In genomic region chr2:25453199-25453903, GRCh38 we compare ENCODE assay signal across 8 cellular contexts.
DNase-seq lines count a peak whose midpoint lies in the region; ATAC-seq lines count a peak whose summit lies in the region.

No MANE protein-coding gene starts in this region.

- peak overlapping the region; percentile 15 for H3K4me3 Mint-ChIP-seq in activated naive CD4-positive, alpha-beta T cell treated with anti-CD3 and anti-CD28 coated beads, Interleukin-2, amount 10 ng/mL, durations not matched to agents 7 days and 5 days

- H3K4me1 Mint-ChIP-seq in activated naive CD4-positive, alpha-beta T cell treated with anti-CD3 and anti-CD28 coated beads, Interleukin-2, amount 10 ng/mL, durations not matched to agents 7 days and 5 days: peaks cover 30% of the 10 kb centered on the region

- ATAC-seq in HG03060 (IDR thresholded peaks at IDR 0.05; ENCODE audit: low read depth, unreplicated experiment): peak; percentile 78
- ATAC-seq in stimulated activated naive CD8-positive, alpha-beta T cell treated with anti-CD3 and anti-CD28 coated beads, Interleukin-15, Interleukin-2, amounts not matched to agents 100 U/mL and 50 U/mL, for 24 hours: peak; percentile 90
- no peak for ATAC-seq in esophagus mucosa

- peak overlapping the region; percentile 95 for H3K27ac Mint-ChIP-seq in activated naive CD4-positive, alpha-beta T cell treated with anti-CD3 and anti-CD28 coated beads, Interleukin-2, amount 10 ng/mL, durations not matched to agents 7 days and 5 days

- H3K36me3 Mint-ChIP-seq in activated naive CD4-positive, alpha-beta T cell treated with anti-CD3 and anti-CD28 coated beads, Interleukin-2, amount 10 ng/mL, durations not matched to agents 7 days and 5 days: peaks cover 18% of the 10 kb centered on the region

- H3K9me3 Mint-ChIP-seq in activated naive CD4-positive, alpha-beta T cell treated with anti-CD3 and anti-CD28 coated beads, Interleukin-2, amount 10 ng/mL, durations not matched to agents 7 days and 5 days: no peaks in the 10 kb centered on the region

- CTCF ChIA-PET in activated naive CD4-positive, alpha-beta T cell treated with anti-CD3 and anti-CD28 coated beads, Interleukin-2, amount 10 ng/mL, durations not matched to agents 7 days and 5 days (lab: Charles Lee): interaction anchor here (0.6 to 2.4 kb wide), 7 partner anchors 64 to 177 kb away, joined by 3 to 10 read pairs (median 4); no protein-coding TSS in a partner anchor

- DNase-seq in activated T-cell treated with anti-CD3 and anti-CD28 coated beads for 48 hours (ENCODE audit: low read depth) (peak; percentile 6), NK-92 (lab: John Stamatoyannopoulos, UW; ENCODE audit: unreplicated experiment) (no peak), NCI-H187 (lab: John Stamatoyannopoulos, UW) (no peak)
- DNase-seq in activated T-cell treated with anti-CD3 and anti-CD28 coated beads, Interleukin-2, amount 50 U/mL, for 1 hour: no peak
- DNase-seq in activated naive CD4-positive, alpha-beta T cell treated with anti-CD3 and anti-CD28 coated beads, Interleukin-2, amount 10 ng/mL, durations not matched to agents 7 days and 5 days: peak; percentile 39
- peak; percentile 35 for DNase-seq in stimulated activated naive CD8-positive, alpha-beta T cell treated with anti-CD3 and anti-CD28 coated beads, Interleukin-15, Interleukin-2, amounts not matched to agents 100 U/mL and 50 U/mL, for 24 hours

- H3K27me3 Mint-ChIP-seq in activated naive CD4-positive, alpha-beta T cell treated with anti-CD3 and anti-CD28 coated beads, Interleukin-2, amount 10 ng/mL, durations not matched to agents 7 days and 5 days: no peaks in the 10 kb centered on the region

Comparison
In these comparisons a context has a peak if more than half of its experiments do, and no peak if none do; other contexts are left out.
1. DNase-seq: peak in activated T-cell treated with anti-CD3 and anti-CD28 coated beads for 48 hours (single experiment), activated naive CD4-positive, alpha-beta T cell treated with anti-CD3 and anti-CD28 coated beads, Interleukin-2, amount 10 ng/mL, durations not matched to agents 7 days and 5 days (single experiment) and stimulated activated naive CD8-positive, alpha-beta T cell treated with anti-CD3 and anti-CD28 coated beads, Interleukin-15, Interleukin-2, amounts not matched to agents 100 U/mL and 50 U/mL, for 24 hours (single experiment); none in activated T-cell treated with anti-CD3 and anti-CD28 coated beads, Interleukin-2, amount 50 U/mL, for 1 hour (single experiment), NK-92 (single experiment) and NCI-H187 (0 of 2).